Comparison of ENCODE assay signal across 21 cellular contexts in the genomic region with DNA sequence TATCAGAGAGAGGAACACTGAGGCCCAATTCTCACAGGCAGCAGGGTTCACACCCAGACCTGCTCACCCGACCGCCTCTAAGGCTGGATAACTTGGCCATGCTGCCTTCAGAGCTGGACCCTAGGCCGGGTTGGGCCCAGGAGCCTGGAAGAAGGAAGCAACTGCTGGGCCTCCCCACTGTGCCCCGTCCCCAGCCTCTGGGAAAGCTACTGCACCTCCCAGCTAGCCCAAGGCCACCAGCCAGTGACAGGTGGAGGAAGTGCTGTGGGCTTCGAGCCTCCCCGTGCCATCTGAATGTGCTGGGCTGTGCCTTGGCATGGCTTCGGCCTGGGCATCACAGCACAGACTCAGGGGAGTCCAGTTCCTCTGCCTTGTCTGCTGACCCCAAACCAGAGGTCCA.
"Had no signal": no experiment of that assay in that cellular context is flagged by ENCODE, and none has a peak within 500 bp of the region (broad histone marks: within the 10 kb centered on the region; RNA-seq: fewer than 3 reads in every experiment).

No MANE protein-coding gene starts in this region.

- H3K9ac ChIP-seq: neural progenitor cell had no signal

- H3K9me3 ChIP-seq: body of pancreas, colonic mucosa, ovary, tibial nerve had no signal

- FAIRE-seq: urothelium cell line had no signal

- H3K4me3 ChIP-seq: body of pancreas, colonic mucosa, neural progenitor cell, ovary, tibial nerve had no signal

- H3K4me1 ChIP-seq: body of pancreas, colonic mucosa had no signal

- H2AFZ ChIP-seq: neural progenitor cell had no signal

- H3K36me3 ChIP-seq: colonic mucosa, neural progenitor cell, ovary had no signal

- H3K27ac ChIP-seq: body of pancreas, colonic mucosa, epithelial cell of prostate, neural progenitor cell, ovary had no signal

- H3K4me1 Mint-ChIP-seq: activated T-helper 17 cell treated with anti-CD3 and anti-CD28 coated beads, Interleukin-2, amount 50 U/mL, for 72 hours had no signal

- H3K27me3 ChIP-seq: body of pancreas, colonic mucosa, neural progenitor cell, ovary, tibial nerve had no signal

- DNase-seq: activated CD4-positive, alpha-beta memory T cell treated with anti-CD3 and anti-CD28 coated beads for 36 hours; activated CD4-positive, alpha-beta T cell treated with anti-CD3 and anti-CD28 coated beads for 4 hours; activated naive CD4-positive, alpha-beta T cell; activated naive CD8-positive, alpha-beta T cell treated with anti-CD3 and anti-CD28 coated beads, Interleukin-2, amount 10 ng/mL, durations not matched to agents 7 days and 5 days; activated T-cell treated with anti-CD3 and anti-CD28 coated beads, Interleukin-2, amount 50 U/mL, for 1 hour; body of pancreas; caudate nucleus; colonic mucosa; endodermal cell; foreskin fibroblast; hippocampal formation; islet precursor cell; ovary had no signal

- H3K27ac Mint-ChIP-seq: activated CD4-positive, alpha-beta memory T cell treated with anti-CD3 and anti-CD28 coated beads for 36 hours; activated naive CD8-positive, alpha-beta T cell treated with anti-CD3 and anti-CD28 coated beads, Interleukin-2, amount 10 ng/mL, durations not matched to agents 7 days and 5 days; activated T-helper 17 cell treated with anti-CD3 and anti-CD28 coated beads, Interleukin-2, amount 50 U/mL, for 72 hours; endodermal cell; neural progenitor cell; stimulated activated naive CD8-positive, alpha-beta T cell treated with anti-CD3 and anti-CD28 coated beads, Interleukin-15, Interleukin-2, amounts not matched to agents 100 ng/mL and 50 ng/mL, for 24 hours; WTC11 had no signal

- H3K9me3 Mint-ChIP-seq: activated CD4-positive, alpha-beta memory T cell treated with anti-CD3 and anti-CD28 coated beads for 36 hours; activated naive CD8-positive, alpha-beta T cell treated with anti-CD3 and anti-CD28 coated beads, Interleukin-2, amount 10 ng/mL, durations not matched to agents 7 days and 5 days; activated T-helper 17 cell treated with anti-CD3 and anti-CD28 coated beads, Interleukin-2, amount 50 U/mL, for 72 hours; endodermal cell; neural progenitor cell; stimulated activated naive CD8-positive, alpha-beta T cell treated with anti-CD3 and anti-CD28 coated beads, Interleukin-15, Interleukin-2, amounts not matched to agents 100 ng/mL and 50 ng/mL, for 24 hours; WTC11 had no signal

- H3K4me3 Mint-ChIP-seq: activated CD4-positive, alpha-beta memory T cell treated with anti-CD3 and anti-CD28 coated beads for 36 hours; activated naive CD8-positive, alpha-beta T cell treated with anti-CD3 and anti-CD28 coated beads, Interleukin-2, amount 10 ng/mL, durations not matched to agents 7 days and 5 days; activated T-helper 17 cell treated with anti-CD3 and anti-CD28 coated beads, Interleukin-2, amount 50 U/mL, for 72 hours; endodermal cell; neural progenitor cell; stimulated activated naive CD8-positive, alpha-beta T cell treated with anti-CD3 and anti-CD28 coated beads, Interleukin-15, Interleukin-2, amounts not matched to agents 100 ng/mL and 50 ng/mL, for 24 hours; WTC11 had no signal

- H3K27me3 Mint-ChIP-seq: activated CD4-positive, alpha-beta memory T cell treated with anti-CD3 and anti-CD28 coated beads for 36 hours; activated naive CD8-positive, alpha-beta T cell treated with anti-CD3 and anti-CD28 coated beads, Interleukin-2, amount 10 ng/mL, durations not matched to agents 7 days and 5 days; activated T-helper 17 cell treated with anti-CD3 and anti-CD28 coated beads, Interleukin-2, amount 50 U/mL, for 72 hours; stimulated activated naive CD8-positive, alpha-beta T cell treated with anti-CD3 and anti-CD28 coated beads, Interleukin-15, Interleukin-2, amounts not matched to agents 100 ng/mL and 50 ng/mL, for 24 hours had no signal

- H3K4me2 ChIP-seq: neural progenitor cell had no signal

- ATAC-seq: body of pancreas, left lobe of liver, WTC11 had no signal
